1 cellular context compared by ENCODE assay signal in the genomic region with DNA sequence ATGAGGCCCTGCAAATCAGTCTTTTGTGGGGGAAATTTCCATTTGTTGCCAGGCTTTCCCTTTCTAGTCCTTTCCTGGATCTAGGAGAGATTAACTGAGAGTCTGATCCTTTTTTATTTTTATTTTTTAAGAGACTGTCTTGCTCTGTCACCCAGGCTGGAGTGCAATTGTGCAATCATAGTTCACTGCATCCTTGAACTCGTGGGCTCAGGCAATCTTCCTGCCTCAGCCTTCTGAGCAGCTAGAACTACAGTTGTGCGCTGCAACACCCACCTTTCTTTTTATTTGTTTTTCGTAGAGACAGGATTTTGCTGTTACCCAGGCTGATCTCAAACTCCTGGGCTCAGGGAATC.
TF ChIP-seq lines count a peak whose summit lies in the region.

No MANE protein-coding gene starts in this region.

TF ChIP-seq in HepG2, 621 proteins besides CTCF, POLR2A, EP300 and RAD21 (continued from another document):
- TF ChIP-seq, protein P1, sequence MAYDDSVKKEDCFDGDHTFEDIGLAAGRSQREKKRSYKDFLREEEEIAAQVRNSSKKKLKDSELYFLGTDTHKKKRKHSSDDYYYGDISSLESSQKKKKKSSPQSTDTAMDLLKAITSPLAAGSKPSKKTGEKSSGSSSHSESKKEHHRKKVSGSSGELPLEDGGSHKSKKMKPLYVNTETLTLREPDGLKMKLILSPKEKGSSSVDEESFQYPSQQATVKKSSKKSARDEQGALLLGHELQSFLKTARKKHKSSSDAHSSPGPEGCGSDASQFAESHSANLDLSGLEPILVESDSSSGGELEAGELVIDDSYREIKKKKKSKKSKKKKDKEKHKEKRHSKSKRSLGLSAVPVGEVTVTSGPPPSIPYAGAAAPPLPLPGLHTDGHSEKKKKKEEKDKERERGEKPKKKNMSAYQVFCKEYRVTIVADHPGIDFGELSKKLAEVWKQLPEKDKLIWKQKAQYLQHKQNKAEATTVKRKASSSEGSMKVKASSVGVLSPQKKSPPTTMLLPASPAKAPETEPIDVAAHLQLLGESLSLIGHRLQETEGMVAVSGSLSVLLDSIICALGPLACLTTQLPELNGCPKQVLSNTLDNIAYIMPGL (CRISPR knock-in tag; IDR thresholded peaks at IDR 0.05; ENCODE audit: borderline replicate concordance in 1 of 2, low read depth in 1 of 2): 0 out of 4 replicates have a peak, but pooled peaks have one; percentile 17 to 20
TF ChIP-seq in HepG2: peak in this region for 59.
